ENCODE assay signal across 9 cellular contexts in genomic region chr1:21939650-21940374, GRCh38. TPM values are rescaled to one million over a fixed set of nuclear protein-coding genes. Genes with fewer than 3 reads are reported as not detected.
DNase-seq lines count a peak whose midpoint lies in the region; ATAC-seq lines count a peak whose summit lies in the region.
"Had no signal": no experiment of that assay in that cellular context is flagged by ENCODE, and none has a peak within 500 bp of the region (broad histone marks: within the 10 kb centered on the region; RNA-seq: fewer than 3 reads in every experiment).

No MANE protein-coding gene starts in this region.

- no peak overlapping the region for H3K4me3 Mint-ChIP-seq in activated T-cell treated with anti-CD3 and anti-CD28 coated beads, Interleukin-2, amount 50 U/mL, for 72 hours
- H3K4me3 Mint-ChIP-seq in activated T-cell treated with anti-CD3 and anti-CD28 coated beads, Interleukin-2, amount 50 U/mL, for 24 hours = no peak overlapping the region

- no peak overlapping the region for H4K12ac ChIP-seq in trophoblast cell (ENCODE audit: low read depth, low read length)

- H3K79me1 ChIP-seq in trophoblast cell (ENCODE audit: low read length) = peaks cover 33% of the 10 kb centered on the region

- no peaks in the 10 kb centered on the region for H3K27me3 Mint-ChIP-seq in activated T-cell treated with anti-CD3 and anti-CD28 coated beads, Interleukin-2, amount 50 U/mL, for 72 hours (ENCODE audit: low read depth)
- peaks cover 17% of the 10 kb centered on the region for H3K27me3 Mint-ChIP-seq in activated T-cell treated with anti-CD3 and anti-CD28 coated beads, Interleukin-2, amount 50 U/mL, for 24 hours

- H2AK5ac ChIP-seq in trophoblast cell (ENCODE audit: low read length) = peak overlapping the region; percentile 27

- no peak overlapping the region for H3K14ac ChIP-seq in trophoblast cell (ENCODE audit: low read length)

- H3K79me2 ChIP-seq in trophoblast cell (ENCODE audit: control insufficient read depth, insufficient read depth, low read length, poor library complexity) = peaks cover 23% of the 10 kb centered on the region

- peaks cover 6% of the 10 kb centered on the region for H3K4me1 Mint-ChIP-seq in activated T-cell treated with anti-CD3 and anti-CD28 coated beads, Interleukin-2, amount 50 U/mL, for 72 hours (ENCODE audit: low read depth)
- H3K4me1 Mint-ChIP-seq in activated T-cell treated with anti-CD3 and anti-CD28 coated beads, Interleukin-2, amount 50 U/mL, for 24 hours (ENCODE audit: low read depth) = peaks cover 18% of the 10 kb centered on the region

- no peaks in the 10 kb centered on the region for H3K27me3 ChIP-seq in trophoblast cell (ENCODE audit: insufficient read depth, low read length)

- H4K91ac ChIP-seq in trophoblast cell (ENCODE audit: low read depth, low read length) = no peak overlapping the region

- no peak for ATAC-seq in HG03175 (IDR thresholded peaks at IDR 0.05; ENCODE audit: unreplicated experiment)
- no peak for ATAC-seq in activated T-cell treated with anti-CD3 and anti-CD28 coated beads, Interleukin-2, amount 50 U/mL, for 72 hours (replicated peaks in 1 of 2)

- H4K8ac ChIP-seq in trophoblast cell (ENCODE audit: low read depth, low read length) = no peak overlapping the region

- H3K27ac ChIP-seq in trophoblast cell (ENCODE audit: low read depth, low read length) = no peak overlapping the region

- H2BK12ac ChIP-seq in trophoblast cell (ENCODE audit: low read length) = peak overlapping the region; percentile 6

- no peaks in the 10 kb centered on the region for H3K9me3 ChIP-seq in trophoblast cell (ENCODE audit: insufficient read depth, low read depth, low read length)

- no peaks in the 10 kb centered on the region for H3K36me3 ChIP-seq in trophoblast cell (ENCODE audit: control insufficient read depth in 1 of 2, insufficient read depth in 2 of 2, low read length in 2 of 2)

- no peak overlapping the region for H3K4me3 ChIP-seq in trophoblast cell (ENCODE audit: low read depth, low read length)

- DNase-seq in NCI-H1417 (lab: John Stamatoyannopoulos, UW) (peak in 2 of 3 experiments; percentile 9 to 24), NCI-H1417 treated with DMSO at 0.1 percent for 48 hours (lab: John Stamatoyannopoulos, UW) (no peak), SW 1271 (lab: John Stamatoyannopoulos, UW) (peak; percentile 50 to 53), foreskin melanocyte (peak; percentile 100), trophoblast cell (peak; percentile 95 to 96)
- DNase-seq in activated T-cell treated with anti-CD3 and anti-CD28 coated beads, Interleukin-2, amount 50 U/mL, for 72 hours = no peak
- no peak for DNase-seq in activated T-cell treated with anti-CD3 and anti-CD28 coated beads, Interleukin-2, amount 50 U/mL, for 24 hours
- DNase-seq: CD4-positive, CD25-positive, alpha-beta regulatory T cell had no signal

- H3K9me3 Mint-ChIP-seq in activated T-cell treated with anti-CD3 and anti-CD28 coated beads, Interleukin-2, amount 50 U/mL, for 72 hours = no peaks in the 10 kb centered on the region
- no peaks in the 10 kb centered on the region for H3K9me3 Mint-ChIP-seq in activated T-cell treated with anti-CD3 and anti-CD28 coated beads, Interleukin-2, amount 50 U/mL, for 24 hours

- H3K23ac ChIP-seq in trophoblast cell (ENCODE audit: low read length) = no peak overlapping the region

- peaks cover 32 to 48% of the 10 kb centered on the region in 2 experiments for H3K4me1 ChIP-seq in trophoblast cell (ENCODE audit: control insufficient read depth in 1 of 2, insufficient read depth in 2 of 2, low read length in 2 of 2)

- WGBS in trophoblast cell (ENCODE audit: extremely low coverage, insufficient coverage, insufficient read length) = no CpG with 5 or more reads among the region's 9 CpGs

- H3K9ac ChIP-seq in trophoblast cell (ENCODE audit: low read length) = no peak overlapping the region

- no peak overlapping the region for H2BK5ac ChIP-seq in trophoblast cell (ENCODE audit: low read depth, low read length, poor library complexity)

- H3K4me2 ChIP-seq in trophoblast cell (ENCODE audit: low read length) = no peak overlapping the region

- no peak overlapping the region for H3K4ac ChIP-seq in trophoblast cell (ENCODE audit: low read depth, low read length)

- no peak overlapping the region for H2AFZ ChIP-seq in trophoblast cell (ENCODE audit: insufficient read depth, low read length, poor library complexity)

- no peak overlapping the region for H3K27ac Mint-ChIP-seq in activated T-cell treated with anti-CD3 and anti-CD28 coated beads, Interleukin-2, amount 50 U/mL, for 72 hours
- H3K27ac Mint-ChIP-seq in activated T-cell treated with anti-CD3 and anti-CD28 coated beads, Interleukin-2, amount 50 U/mL, for 24 hours = no peak overlapping the region
- H3K27ac Mint-ChIP-seq: CD4-positive, CD25-positive, alpha-beta regulatory T cell had no signal

- no peaks in the 10 kb centered on the region for H3K36me3 Mint-ChIP-seq in activated T-cell treated with anti-CD3 and anti-CD28 coated beads, Interleukin-2, amount 50 U/mL, for 72 hours (ENCODE audit: insufficient read depth in 2 of 2)
- H3K36me3 Mint-ChIP-seq in activated T-cell treated with anti-CD3 and anti-CD28 coated beads, Interleukin-2, amount 50 U/mL, for 24 hours (ENCODE audit: low read depth) = no peaks in the 10 kb centered on the region

- H2BK120ac ChIP-seq in trophoblast cell (ENCODE audit: insufficient read depth, low read length, poor library complexity) = peak overlapping the region; percentile 24

- H3K18ac ChIP-seq in trophoblast cell (ENCODE audit: low read length) = no peak overlapping the region

RNA-seq across cellular contexts. Expression of gene HSPG2, which starts 2.7 kb away (rescaled TPM):
- 97.2 and 106 TPM in 2 replicates for polyA plus RNA-seq in trophoblast cell (2013)
- 10 to 100 TPM in 1 of 2 donors, 1 to 10 TPM in 1; 4.4 to 11.5 TPM for total RNA-seq in activated T-cell treated with anti-CD3 and anti-CD28 coated beads, Interleukin-2, amount 50 U/mL, for 72 hours

RNA-seq across cellular contexts. Expression of gene CELA3B, which starts 37.0 kb away (rescaled TPM):
- polyA plus RNA-seq in trophoblast cell (2013) = not detected in 2 replicates
- not detected for total RNA-seq in activated T-cell treated with anti-CD3 and anti-CD28 coated beads, Interleukin-2, amount 50 U/mL, for 72 hours
- total RNA-seq: CD4-positive, CD25-positive, alpha-beta regulatory T cell had no signal
- polyA plus RNA-seq: CD4-positive, CD25-positive, alpha-beta regulatory T cell had no signal

Comparison
In these comparisons a context has a peak if more than half of its experiments do, and no peak if none do; other contexts are left out.
1. DNase-seq: peak in NCI-H1417 (2 of 3), SW 1271 (2 of 2), foreskin melanocyte (single experiment) and trophoblast cell (2 of 2); none in NCI-H1417 treated with DMSO at 0.1 percent for 48 hours (single experiment), activated T-cell treated with anti-CD3 and anti-CD28 coated beads, Interleukin-2, amount 50 U/mL, for 72 hours (0 of 2) and activated T-cell treated with anti-CD3 and anti-CD28 coated beads, Interleukin-2, amount 50 U/mL, for 24 hours (single experiment).